Comparison of ENCODE assay signal across 25 cellular contexts in genomic region chr16:73254983-73255382, GRCh38.
"Had no signal": no experiment of that assay in that cellular context is flagged by ENCODE, and none has a peak within 500 bp of the region (broad histone marks: within the 10 kb centered on the region; RNA-seq: fewer than 3 reads in every experiment).

No MANE protein-coding gene starts in this region.

- H3K9me3 ChIP-seq: left lung, ovary, psoas muscle, suprapubic skin had no signal

- H3K36me3 ChIP-seq: cardiac muscle cell, left lung, neural progenitor cell, ovary, suprapubic skin had no signal

- H2AFZ ChIP-seq: neural progenitor cell had no signal

- H3K4me3 ChIP-seq: cardiac muscle cell, left lung, neural progenitor cell, ovary, psoas muscle, skin epidermis, suprapubic skin had no signal

- DNase-seq: activated B cell treated with CpG ODN at 0.5 μM for 24 hours; activated CD4-positive, alpha-beta memory T cell treated with anti-CD3 and anti-CD28 coated beads, Interleukin-2, amount 10 ng/mL, durations not matched to agents 7 days and 5 days; activated CD4-positive, alpha-beta T cell treated with anti-CD3 and anti-CD28 coated beads for 4 hours; activated CD8-positive, alpha-beta memory T cell treated with anti-CD3 and anti-CD28 coated beads, Interleukin-2, amount 10 ng/mL, durations not matched to agents 7 days and 5 days; activated naive CD4-positive, alpha-beta T cell; activated naive CD8-positive, alpha-beta T cell treated with anti-CD3 and anti-CD28 coated beads for 36 hours; activated T-cell treated with anti-CD3 and anti-CD28 coated beads, Interleukin-2, amount 50 U/mL, for 1 hour; amniotic stem cell; endodermal cell; hypothalamus; islet precursor cell; left lung; mammary epithelial cell; ovary; psoas muscle; right cardiac atrium; stimulated activated CD4-positive, alpha-beta T cell treated with anti-CD3 and anti-CD28 coated beads, Interleukin-4, amount 100 ng/mL, for 1 hour; stimulated activated naive CD8-positive, alpha-beta T cell treated with anti-CD3 and anti-CD28 coated beads, Interleukin-15, amount 100 ng/mL, for 72 hours; T-helper 9 cell had no signal

- H3K9ac ChIP-seq: neural progenitor cell had no signal

- H3K27ac ChIP-seq: cardiac muscle cell, foreskin keratinocyte, left lung, neural progenitor cell, ovary, psoas muscle, skin epidermis, suprapubic skin had no signal

- H3K27me3 ChIP-seq: cardiac muscle cell, foreskin keratinocyte, left lung, neural progenitor cell, ovary had no signal

- H3K4me1 ChIP-seq: foreskin keratinocyte, left lung, neural progenitor cell, psoas muscle, suprapubic skin had no signal

- ATAC-seq: activated CD8-positive, alpha-beta memory T cell treated with anti-CD3 and anti-CD28 coated beads, Interleukin-2, amount 10 ng/mL, durations not matched to agents 7 days and 5 days; activated T-helper 17 cell treated with anti-CD3 and anti-CD28 coated beads, Interleukin-2, amount 50 U/mL, for 72 hours; foreskin keratinocyte; left lung; psoas muscle; right cardiac atrium; stimulated activated naive CD8-positive, alpha-beta T cell treated with anti-CD3 and anti-CD28 coated beads, Interleukin-15, amount 100 ng/mL, for 72 hours had no signal
